1 cellular context compared by ENCODE assay signal in genomic region chr12:121217066-121217465, GRCh38.
TF ChIP-seq lines count a peak whose summit lies in the region.

No MANE protein-coding gene starts in this region.

TF ChIP-seq in HepG2, 621 proteins besides CTCF, POLR2A, EP300 and RAD21 (continued from another document and continues in another):
- no peak for TF ChIP-seq ZBTB39 (CRISPR knock-in tag; IDR thresholded peaks at IDR 0.05)
- TF ChIP-seq NR2F1 (CRISPR knock-in tag; IDR thresholded peaks at IDR 0.05) = no peak
- TF ChIP-seq MAF1 (CRISPR knock-in tag; IDR thresholded peaks at IDR 0.05; ENCODE audit: borderline replicate concordance) = no peak
- no peak for TF ChIP-seq ZNF772 (CRISPR knock-in tag; IDR thresholded peaks at IDR 0.05)
- no peak for TF ChIP-seq ZNF335 (CRISPR knock-in tag; IDR thresholded peaks at IDR 0.05)
- TF ChIP-seq AHDC1 (CRISPR knock-in tag; IDR thresholded peaks at IDR 0.05; ENCODE audit: borderline replicate concordance) = no peak
- no peak for TF ChIP-seq ZNF576 (CRISPR knock-in tag; IDR thresholded peaks at IDR 0.05)
- TF ChIP-seq ZNF230 (CRISPR knock-in tag; IDR thresholded peaks at IDR 0.05) = no peak
- no peak for TF ChIP-seq NFATC3 (CRISPR knock-in tag; IDR thresholded peaks at IDR 0.05)
- TF ChIP-seq ZMAT5 (CRISPR knock-in tag; IDR thresholded peaks at IDR 0.05; ENCODE audit: borderline replicate concordance, low read depth) = no peak
- peak; percentile 48; the same call in 1 of the 2 replicates for TF ChIP-seq MEIS1 (CRISPR knock-in tag; IDR thresholded peaks at IDR 0.05; ENCODE audit: borderline replicate concordance)
- no peak for TF ChIP-seq SIX4 (CRISPR knock-in tag; IDR thresholded peaks at IDR 0.05)
- no peak for TF ChIP-seq TARDBP (CRISPR knock-in tag; IDR thresholded peaks at IDR 0.05)
- no peak for TF ChIP-seq ZFP91 (CRISPR knock-in tag; IDR thresholded peaks at IDR 0.05; ENCODE audit: borderline replicate concordance)
- no peak for TF ChIP-seq ZNF468 (CRISPR knock-in tag; IDR thresholded peaks at IDR 0.05)
- no peak for TF ChIP-seq ZBTB25 (CRISPR knock-in tag; IDR thresholded peaks at IDR 0.05)
- no peak for TF ChIP-seq ZNF530 (CRISPR knock-in tag; IDR thresholded peaks at IDR 0.05; ENCODE audit: low read depth)
- TF ChIP-seq ZNF3 (CRISPR knock-in tag; IDR thresholded peaks at IDR 0.05) = no peak
- TF ChIP-seq SMAD3 (CRISPR knock-in tag; IDR thresholded peaks at IDR 0.05) = no peak
- no peak for TF ChIP-seq ELF1 (CRISPR knock-in tag; IDR thresholded peaks at IDR 0.05)
- TF ChIP-seq GABPB1 (CRISPR knock-in tag; IDR thresholded peaks at IDR 0.05) = no peak
- no peak for TF ChIP-seq ZNF616 (CRISPR knock-in tag; IDR thresholded peaks at IDR 0.05; ENCODE audit: low read depth)
- no peak for TF ChIP-seq RBFOX2 (IDR thresholded peaks at IDR 0.05; ENCODE audit: low read depth, low read length)
- TF ChIP-seq ZNF770 (CRISPR knock-in tag; IDR thresholded peaks at IDR 0.05) = no peak
- no peak for TF ChIP-seq ISX (CRISPR knock-in tag; conservative IDR thresholded peaks at IDR 0.05)
- TF ChIP-seq ZNF652 (CRISPR knock-in tag; IDR thresholded peaks at IDR 0.05; ENCODE audit: borderline replicate concordance, low read depth) = no peak
- peak; percentile 57; the same call in 1 of the 2 replicates for TF ChIP-seq HNF1B (CRISPR knock-in tag; IDR thresholded peaks at IDR 0.05)
- no peak for TF ChIP-seq RFXAP (CRISPR knock-in tag; IDR thresholded peaks at IDR 0.05; ENCODE audit: borderline replicate concordance)
- TF ChIP-seq ZNF746 (CRISPR knock-in tag; IDR thresholded peaks at IDR 0.05) = no peak
- TF ChIP-seq NR1H2 (CRISPR knock-in tag; IDR thresholded peaks at IDR 0.05; ENCODE audit: borderline replicate concordance, low read depth) = no peak
- no peak for TF ChIP-seq IKZF5 (CRISPR knock-in tag; IDR thresholded peaks at IDR 0.05)
- no peak for TF ChIP-seq TERF1 (CRISPR knock-in tag; IDR thresholded peaks at IDR 0.05)
- no peak for TF ChIP-seq ZFP82 (CRISPR knock-in tag; IDR thresholded peaks at IDR 0.05; ENCODE audit: borderline replicate concordance)
